ENCODE assay signal across 31 cellular contexts in genomic region chr17:74907012-74907411, GRCh38. TPM values are rescaled to one million over a fixed set of nuclear protein-coding genes. Genes with fewer than 3 reads are reported as not detected.
"Had no signal": no experiment of that assay in that cellular context is flagged by ENCODE, and none has a peak within 500 bp of the region (broad histone marks: within the 10 kb centered on the region; RNA-seq: fewer than 3 reads in every experiment).

No MANE protein-coding gene starts in this region.

- H3K9me3 ChIP-seq: ascending aorta had no signal

- H3K27me3 ChIP-seq: ascending aorta, cardiac muscle cell had no signal

- FAIRE-seq: bronchial epithelial cell, TTC549 had no signal

- H3K4me3 ChIP-seq: ascending aorta, cardiac muscle cell had no signal

- H3K36me3 ChIP-seq: ascending aorta, cardiac muscle cell had no signal

- H3K4me1 ChIP-seq: ascending aorta had no signal

- ATAC-seq: activated CD8-positive, alpha-beta memory T cell treated with anti-CD3 and anti-CD28 coated beads, Interleukin-2, amount 10 ng/mL, durations not matched to agents 7 days and 5 days; activated CD8-positive, alpha-beta T cell treated with anti-CD3 and anti-CD28 coated beads for 36 hours; activated naive CD8-positive, alpha-beta T cell treated with anti-CD3 and anti-CD28 coated beads, Interleukin-2, amount 50 U/mL, for 24 hours had no signal

- H3K27ac ChIP-seq: ascending aorta, cardiac muscle cell, VCaP had no signal

- DNase-seq: activated B cell treated with CpG ODN at 0.5 μM for 24 hours; activated CD4-positive, alpha-beta memory T cell treated with anti-CD3 and anti-CD28 coated beads for 36 hours; activated CD4-positive, alpha-beta T cell treated with anti-CD3 and anti-CD28 coated beads for 4 hours; activated CD4-positive, alpha-beta T cell treated with anti-CD3 and anti-CD28 coated beads, Interleukin-2, amount 10 ng/mL, durations not matched to agents 24 days and 14 days; activated CD4-positive, alpha-beta T cell treated with anti-CD3 and anti-CD28 coated beads, Interleukin-2, amount 50 U/mL, for 1 hour; activated CD4-positive, alpha-beta T cell treated with anti-CD3 and anti-CD28 coated beads, Interleukin-2, amount 50 U/mL, for 4 hours; activated CD4-positive, CD25-positive, alpha-beta regulatory T cell treated with anti-CD3 and anti-CD28 coated beads, Interleukin-2, amount 50 U/mL, for 72 hours; activated CD8-positive, alpha-beta memory T cell treated with anti-CD3 and anti-CD28 coated beads, Interleukin-2, amount 10 ng/mL, durations not matched to agents 7 days and 5 days; activated CD8-positive, alpha-beta memory T cell treated with anti-CD3 and anti-CD28 coated beads, Interleukin-2, amount 50 U/mL, for 48 hours; activated CD8-positive, alpha-beta T cell treated with anti-CD3 and anti-CD28 coated beads for 36 hours; activated effector memory CD4-positive, alpha-beta T cell treated with Interleukin-2 at 50 U/mL for 16 hours; activated gamma-delta T cell; activated naive CD4-positive, alpha-beta T cell treated with anti-CD3 and anti-CD28 coated beads, Interleukin-2, amount 10 ng/mL, durations not matched to agents 7 days and 5 days; activated naive CD4-positive, alpha-beta T cell treated with Interleukin-2 at 50 U/mL for 16 hours; activated naive CD8-positive, alpha-beta T cell treated with anti-CD3 and anti-CD28 coated beads, Interleukin-2, amount 10 ng/mL, durations not matched to agents 7 days and 5 days; activated naive CD8-positive, alpha-beta T cell treated with anti-CD3 and anti-CD28 coated beads, Interleukin-2, amount 50 U/mL, for 24 hours; activated T-cell treated with anti-CD3 and anti-CD28 coated beads, Interleukin-2, amount 50 U/mL, for 24 hours; activated T-cell treated with anti-CD3 and anti-CD28 coated beads, Interleukin-2, amount 50 U/mL, for 48 hours; amygdala; anterior cingulate cortex; caudate nucleus; cerebellar nuclear complex; T-helper 1 cell; T-helper 2 cell; T-helper 9 cell had no signal

RNA-seq across cellular contexts. Expression of gene FADS6, which starts 13.6 kb away (rescaled TPM):
- total RNA-seq: activated B cell treated with CpG ODN at 0.5 μM for 24 hours; activated CD4-positive, alpha-beta memory T cell treated with anti-CD3 and anti-CD28 coated beads for 36 hours; activated CD4-positive, alpha-beta T cell treated with anti-CD3 and anti-CD28 coated beads, Interleukin-2, amount 10 ng/mL, durations not matched to agents 24 days and 14 days; activated CD8-positive, alpha-beta memory T cell treated with anti-CD3 and anti-CD28 coated beads, Interleukin-2, amount 10 ng/mL, durations not matched to agents 7 days and 5 days; activated CD8-positive, alpha-beta T cell treated with anti-CD3 and anti-CD28 coated beads for 36 hours; activated naive CD8-positive, alpha-beta T cell treated with anti-CD3 and anti-CD28 coated beads, Interleukin-2, amount 10 ng/mL, durations not matched to agents 7 days and 5 days; activated T-helper 2 cell treated with anti-CD3 and anti-CD28 coated beads, Interferon-gamma antibody, Interleukin-2, Interleukin-4, amounts not matched to agents 10 μg/mL and 5 μg/mL and 100 μg/mL, durations not matched to agents 14 hours and 24 hours and 36 hours; ascending aorta; bronchial epithelial cell had no signal

RNA-seq across cellular contexts. Expression of gene USH1G, which starts 16.0 kb away (rescaled TPM):
- total RNA-seq: activated B cell treated with CpG ODN at 0.5 μM for 24 hours; activated CD4-positive, alpha-beta memory T cell treated with anti-CD3 and anti-CD28 coated beads for 36 hours; activated CD4-positive, alpha-beta T cell treated with anti-CD3 and anti-CD28 coated beads, Interleukin-2, amount 10 ng/mL, durations not matched to agents 24 days and 14 days; activated CD8-positive, alpha-beta memory T cell treated with anti-CD3 and anti-CD28 coated beads, Interleukin-2, amount 10 ng/mL, durations not matched to agents 7 days and 5 days; activated CD8-positive, alpha-beta T cell treated with anti-CD3 and anti-CD28 coated beads for 36 hours; activated naive CD8-positive, alpha-beta T cell treated with anti-CD3 and anti-CD28 coated beads, Interleukin-2, amount 10 ng/mL, durations not matched to agents 7 days and 5 days; activated T-helper 2 cell treated with anti-CD3 and anti-CD28 coated beads, Interferon-gamma antibody, Interleukin-2, Interleukin-4, amounts not matched to agents 10 μg/mL and 5 μg/mL and 100 μg/mL, durations not matched to agents 14 hours and 24 hours and 36 hours; ascending aorta had no signal

RNA-seq across cellular contexts. Expression of gene OTOP2, which starts 17.1 kb away (rescaled TPM):
- total RNA-seq: activated B cell treated with CpG ODN at 0.5 μM for 24 hours; activated CD4-positive, alpha-beta memory T cell treated with anti-CD3 and anti-CD28 coated beads for 36 hours; activated CD4-positive, alpha-beta T cell treated with anti-CD3 and anti-CD28 coated beads, Interleukin-2, amount 10 ng/mL, durations not matched to agents 24 days and 14 days; activated CD8-positive, alpha-beta memory T cell treated with anti-CD3 and anti-CD28 coated beads, Interleukin-2, amount 10 ng/mL, durations not matched to agents 7 days and 5 days; activated CD8-positive, alpha-beta T cell treated with anti-CD3 and anti-CD28 coated beads for 36 hours; activated naive CD8-positive, alpha-beta T cell treated with anti-CD3 and anti-CD28 coated beads, Interleukin-2, amount 10 ng/mL, durations not matched to agents 7 days and 5 days; activated T-helper 2 cell treated with anti-CD3 and anti-CD28 coated beads, Interferon-gamma antibody, Interleukin-2, Interleukin-4, amounts not matched to agents 10 μg/mL and 5 μg/mL and 100 μg/mL, durations not matched to agents 14 hours and 24 hours and 36 hours; ascending aorta; bronchial epithelial cell; cardiac muscle cell had no signal
- polyA plus RNA-seq: cardiac muscle cell had no signal

RNA-seq across cellular contexts. Expression of gene OTOP3, which starts 28.7 kb away (rescaled TPM):
- total RNA-seq: activated B cell treated with CpG ODN at 0.5 μM for 24 hours; activated CD4-positive, alpha-beta memory T cell treated with anti-CD3 and anti-CD28 coated beads for 36 hours; activated CD4-positive, alpha-beta T cell treated with anti-CD3 and anti-CD28 coated beads, Interleukin-2, amount 10 ng/mL, durations not matched to agents 24 days and 14 days; activated CD8-positive, alpha-beta memory T cell treated with anti-CD3 and anti-CD28 coated beads, Interleukin-2, amount 10 ng/mL, durations not matched to agents 7 days and 5 days; activated CD8-positive, alpha-beta T cell treated with anti-CD3 and anti-CD28 coated beads for 36 hours; activated naive CD8-positive, alpha-beta T cell treated with anti-CD3 and anti-CD28 coated beads, Interleukin-2, amount 10 ng/mL, durations not matched to agents 7 days and 5 days; activated T-helper 2 cell treated with anti-CD3 and anti-CD28 coated beads, Interferon-gamma antibody, Interleukin-2, Interleukin-4, amounts not matched to agents 10 μg/mL and 5 μg/mL and 100 μg/mL, durations not matched to agents 14 hours and 24 hours and 36 hours; ascending aorta; cardiac muscle cell had no signal
- polyA plus RNA-seq: cardiac muscle cell had no signal
